In the genomic region with DNA sequence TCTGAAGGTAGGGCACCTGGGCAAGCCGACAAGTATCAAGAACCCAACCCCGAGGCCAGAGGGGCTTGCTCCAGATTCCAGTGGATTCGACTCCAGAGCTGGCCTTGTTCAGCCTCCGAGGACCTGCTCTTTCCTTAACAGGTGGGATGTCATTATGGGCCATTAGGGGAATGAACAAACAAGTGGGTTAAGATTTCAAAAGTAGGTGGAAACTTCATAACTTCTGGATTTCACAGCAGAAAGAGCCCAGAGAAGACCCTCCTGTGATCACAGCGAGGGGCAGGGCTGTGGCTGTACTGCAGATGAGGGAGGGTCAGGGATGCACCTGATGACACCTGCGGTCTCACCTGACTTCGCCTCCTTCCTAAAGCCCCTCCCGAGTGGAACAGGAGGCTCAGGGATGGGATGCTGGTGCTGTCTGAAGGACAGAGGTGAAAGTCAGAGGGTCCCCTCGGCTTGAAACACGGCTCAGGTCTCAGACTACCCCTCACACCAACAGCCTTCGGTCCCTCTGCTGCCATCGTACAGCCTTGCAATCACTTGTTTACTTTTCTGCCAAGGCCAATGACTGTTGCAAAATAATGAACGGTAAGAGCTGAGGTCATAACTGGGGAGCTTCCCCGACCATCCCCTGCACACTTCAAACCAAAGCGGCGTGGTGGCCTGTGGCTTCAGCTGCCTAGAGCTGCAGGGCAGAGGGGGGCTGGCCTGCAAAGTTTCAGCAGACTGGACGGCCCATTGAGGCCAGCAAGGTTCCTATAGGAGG, we compare ENCODE assay signal across 1 cellular context.
TF ChIP-seq lines count a peak whose summit lies in the region.

No MANE protein-coding gene starts in this region.

TF ChIP-seq in HepG2, 621 proteins besides CTCF, POLR2A, EP300 and RAD21 (continued from another document and continues in another):
- TF ChIP-seq, protein P1, sequence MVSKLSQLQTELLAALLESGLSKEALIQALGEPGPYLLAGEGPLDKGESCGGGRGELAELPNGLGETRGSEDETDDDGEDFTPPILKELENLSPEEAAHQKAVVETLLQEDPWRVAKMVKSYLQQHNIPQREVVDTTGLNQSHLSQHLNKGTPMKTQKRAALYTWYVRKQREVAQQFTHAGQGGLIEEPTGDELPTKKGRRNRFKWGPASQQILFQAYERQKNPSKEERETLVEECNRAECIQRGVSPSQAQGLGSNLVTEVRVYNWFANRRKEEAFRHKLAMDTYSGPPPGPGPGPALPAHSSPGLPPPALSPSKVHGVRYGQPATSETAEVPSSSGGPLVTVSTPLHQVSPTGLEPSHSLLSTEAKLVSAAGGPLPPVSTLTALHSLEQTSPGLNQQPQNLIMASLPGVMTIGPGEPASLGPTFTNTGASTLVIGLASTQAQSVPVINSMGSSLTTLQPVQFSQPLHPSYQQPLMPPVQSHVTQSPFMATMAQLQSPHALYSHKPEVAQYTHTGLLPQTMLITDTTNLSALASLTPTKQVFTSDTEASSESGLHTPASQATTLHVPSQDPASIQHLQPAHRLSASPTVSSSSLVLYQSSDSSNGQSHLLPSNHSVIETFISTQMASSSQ (IDR thresholded peaks at IDR 0.05; ENCODE audit: low read depth), result no peak
- TF ChIP-seq, protein P1 (CRISPR knock-in tag; IDR thresholded peaks at IDR 0.05; ENCODE audit: borderline replicate concordance), result peak; percentile 73; the same call in 1 of the 2 replicates
- TF ChIP-seq, protein P2, sequence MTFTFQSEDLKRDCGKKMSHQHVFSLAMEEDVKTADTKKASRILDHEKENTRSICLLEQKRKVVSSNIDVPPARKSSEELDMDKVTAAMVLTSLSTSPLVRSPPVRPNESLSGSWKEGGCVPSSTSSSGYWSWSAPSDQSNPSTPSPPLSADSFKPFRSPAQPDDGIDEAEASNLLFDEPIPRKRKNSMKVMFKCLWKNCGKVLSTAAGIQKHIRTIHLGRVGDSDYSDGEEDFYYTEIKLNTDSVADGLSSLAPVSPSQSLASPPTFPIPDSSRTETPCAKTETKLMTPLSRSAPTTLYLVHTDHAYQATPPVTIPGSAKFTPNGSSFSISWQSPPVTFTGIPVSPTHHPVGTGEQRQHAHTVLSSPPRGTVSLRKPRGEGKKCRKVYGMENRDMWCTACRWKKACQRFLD (CRISPR knock-in tag; IDR thresholded peaks at IDR 0.05; ENCODE audit: borderline replicate concordance), result no peak
- TF ChIP-seq ZSCAN21 (CRISPR knock-in tag; IDR thresholded peaks at IDR 0.05; ENCODE audit: borderline replicate concordance) (peak; percentile 59; the same call in 1 of the 2 replicates), SYNCRIP (IDR thresholded peaks at IDR 0.05; ENCODE audit: insufficient read depth, low read depth, low read length) (no peak), ZNF780A (CRISPR knock-in tag; IDR thresholded peaks at IDR 0.05) (peak; percentile 59; the same call in 1 of the 2 replicates), AGO2 (optimal IDR thresholded peaks at IDR 0.05; ENCODE audit: low read depth, low read length) (no peak), MAFF (IDR thresholded peaks at IDR 0.05; ENCODE audit: low read depth, low read length) (no peak), ZNF317 (CRISPR knock-in tag; IDR thresholded peaks at IDR 0.05) (0 out of 2 replicates have a peak, but pooled peaks have one; percentile 23), POGZ (CRISPR knock-in tag; IDR thresholded peaks at IDR 0.05) (no peak; the same call in 1 of the 2 replicates), PITX1 (CRISPR knock-in tag; IDR thresholded peaks at IDR 0.05) (no peak; the same call in 1 of the 2 replicates), EED (CRISPR knock-in tag; IDR thresholded peaks at IDR 0.05) (no peak), XBP1 (CRISPR knock-in tag; IDR thresholded peaks at IDR 0.05) (no peak), HMG20B (CRISPR knock-in tag; conservative IDR thresholded peaks at IDR 0.05) (peak; percentile 71; the same call in 1 of the 2 replicates), PLRG1 (conservative IDR thresholded peaks at IDR 0.05) (no peak), SRSF4 (IDR thresholded peaks at IDR 0.05; ENCODE audit: low read depth, low read length, poor library complexity, severe bottlenecking) (no peak), TARDBP (CRISPR knock-in tag; IDR thresholded peaks at IDR 0.05) (peak; percentile 88), MAFG (CRISPR knock-in tag; IDR thresholded peaks at IDR 0.05) (no peak)
- TF ChIP-seq, protein P3, sequence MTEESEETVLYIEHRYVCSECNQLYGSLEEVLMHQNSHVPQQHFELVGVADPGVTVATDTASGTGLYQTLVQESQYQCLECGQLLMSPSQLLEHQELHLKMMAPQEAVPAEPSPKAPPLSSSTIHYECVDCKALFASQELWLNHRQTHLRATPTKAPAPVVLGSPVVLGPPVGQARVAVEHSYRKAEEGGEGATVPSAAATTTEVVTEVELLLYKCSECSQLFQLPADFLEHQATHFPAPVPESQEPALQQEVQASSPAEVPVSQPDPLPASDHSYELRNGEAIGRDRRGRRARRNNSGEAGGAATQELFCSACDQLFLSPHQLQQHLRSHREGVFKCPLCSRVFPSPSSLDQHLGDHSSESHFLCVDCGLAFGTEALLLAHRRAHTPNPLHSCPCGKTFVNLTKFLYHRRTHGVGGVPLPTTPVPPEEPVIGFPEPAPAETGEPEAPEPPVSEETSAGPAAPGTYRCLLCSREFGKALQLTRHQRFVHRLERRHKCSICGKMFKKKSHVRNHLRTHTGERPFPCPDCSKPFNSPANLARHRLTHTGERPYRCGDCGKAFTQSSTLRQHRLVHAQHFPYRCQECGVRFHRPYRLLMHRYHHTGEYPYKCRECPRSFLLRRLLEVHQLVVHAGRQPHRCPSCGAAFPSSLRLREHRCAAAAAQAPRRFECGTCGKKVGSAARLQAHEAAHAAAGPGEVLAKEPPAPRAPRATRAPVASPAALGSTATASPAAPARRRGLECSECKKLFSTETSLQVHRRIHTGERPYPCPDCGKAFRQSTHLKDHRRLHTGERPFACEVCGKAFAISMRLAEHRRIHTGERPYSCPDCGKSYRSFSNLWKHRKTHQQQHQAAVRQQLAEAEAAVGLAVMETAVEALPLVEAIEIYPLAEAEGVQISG (CRISPR knock-in tag; IDR thresholded peaks at IDR 0.05), result peak; percentile 51
- TF ChIP-seq, protein P4, sequence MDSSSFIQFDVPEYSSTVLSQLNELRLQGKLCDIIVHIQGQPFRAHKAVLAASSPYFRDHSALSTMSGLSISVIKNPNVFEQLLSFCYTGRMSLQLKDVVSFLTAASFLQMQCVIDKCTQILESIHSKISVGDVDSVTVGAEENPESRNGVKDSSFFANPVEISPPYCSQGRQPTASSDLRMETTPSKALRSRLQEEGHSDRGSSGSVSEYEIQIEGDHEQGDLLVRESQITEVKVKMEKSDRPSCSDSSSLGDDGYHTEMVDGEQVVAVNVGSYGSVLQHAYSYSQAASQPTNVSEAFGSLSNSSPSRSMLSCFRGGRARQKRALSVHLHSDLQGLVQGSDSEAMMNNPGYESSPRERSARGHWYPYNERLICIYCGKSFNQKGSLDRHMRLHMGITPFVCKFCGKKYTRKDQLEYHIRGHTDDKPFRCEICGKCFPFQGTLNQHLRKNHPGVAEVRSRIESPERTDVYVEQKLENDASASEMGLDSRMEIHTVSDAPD (CRISPR knock-in tag; IDR thresholded peaks at IDR 0.05), result peak; percentile 75; the same call in 1 of the 2 replicates
- TF ChIP-seq, protein P5, sequence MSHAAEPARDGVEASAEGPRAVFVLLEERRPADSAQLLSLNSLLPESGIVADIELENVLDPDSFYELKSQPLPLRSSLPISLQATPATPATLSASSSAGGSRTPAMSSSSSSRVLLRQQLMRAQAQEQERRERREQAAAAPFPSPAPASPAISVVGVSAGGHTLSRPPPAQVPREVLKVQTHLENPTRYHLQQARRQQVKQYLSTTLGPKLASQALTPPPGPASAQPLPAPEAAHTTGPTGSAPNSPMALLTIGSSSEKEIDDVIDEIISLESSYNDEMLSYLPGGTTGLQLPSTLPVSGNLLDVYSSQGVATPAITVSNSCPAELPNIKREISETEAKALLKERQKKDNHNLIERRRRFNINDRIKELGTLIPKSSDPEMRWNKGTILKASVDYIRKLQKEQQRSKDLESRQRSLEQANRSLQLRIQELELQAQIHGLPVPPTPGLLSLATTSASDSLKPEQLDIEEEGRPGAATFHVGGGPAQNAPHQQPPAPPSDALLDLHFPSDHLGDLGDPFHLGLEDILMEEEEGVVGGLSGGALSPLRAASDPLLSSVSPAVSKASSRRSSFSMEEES (CRISPR knock-in tag; IDR thresholded peaks at IDR 0.05), result peak; percentile 74
- TF ChIP-seq, protein P6, sequence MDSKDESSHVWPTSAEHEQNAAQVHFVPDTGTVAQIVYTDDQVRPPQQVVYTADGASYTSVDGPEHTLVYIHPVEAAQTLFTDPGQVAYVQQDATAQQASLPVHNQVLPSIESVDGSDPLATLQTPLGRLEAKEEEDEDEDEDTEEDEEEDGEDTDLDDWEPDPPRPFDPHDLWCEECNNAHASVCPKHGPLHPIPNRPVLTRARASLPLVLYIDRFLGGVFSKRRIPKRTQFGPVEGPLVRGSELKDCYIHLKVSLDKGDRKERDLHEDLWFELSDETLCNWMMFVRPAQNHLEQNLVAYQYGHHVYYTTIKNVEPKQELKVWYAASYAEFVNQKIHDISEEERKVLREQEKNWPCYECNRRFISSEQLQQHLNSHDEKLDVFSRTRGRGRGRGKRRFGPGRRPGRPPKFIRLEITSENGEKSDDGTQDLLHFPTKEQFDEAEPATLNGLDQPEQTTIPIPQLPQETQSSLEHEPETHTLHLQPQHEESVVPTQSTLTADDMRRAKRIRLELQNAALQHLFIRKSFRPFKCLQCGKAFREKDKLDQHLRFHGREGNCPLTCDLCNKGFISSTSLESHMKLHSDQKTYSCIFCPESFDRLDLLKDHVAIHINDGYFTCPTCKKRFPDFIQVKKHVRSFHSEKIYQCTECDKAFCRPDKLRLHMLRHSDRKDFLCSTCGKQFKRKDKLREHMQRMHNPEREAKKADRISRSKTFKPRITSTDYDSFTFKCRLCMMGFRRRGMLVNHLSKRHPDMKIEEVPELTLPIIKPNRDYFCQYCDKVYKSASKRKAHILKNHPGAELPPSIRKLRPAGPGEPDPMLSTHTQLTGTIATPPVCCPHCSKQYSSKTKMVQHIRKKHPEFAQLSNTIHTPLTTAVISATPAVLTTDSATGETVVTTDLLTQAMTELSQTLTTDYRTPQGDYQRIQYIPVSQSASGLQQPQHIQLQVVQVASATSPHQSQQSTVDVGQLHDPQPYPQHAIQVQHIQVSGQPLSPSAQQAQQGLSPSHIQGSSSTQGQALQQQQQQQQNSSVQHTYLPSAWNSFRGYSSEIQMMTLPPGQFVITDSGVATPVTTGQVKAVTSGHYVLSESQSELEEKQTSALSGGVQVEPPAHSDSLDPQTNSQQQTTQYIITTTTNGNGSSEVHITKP (CRISPR knock-in tag; IDR thresholded peaks at IDR 0.05; ENCODE audit: low read depth), result peak; percentile 76
- TF ChIP-seq, protein P7, sequence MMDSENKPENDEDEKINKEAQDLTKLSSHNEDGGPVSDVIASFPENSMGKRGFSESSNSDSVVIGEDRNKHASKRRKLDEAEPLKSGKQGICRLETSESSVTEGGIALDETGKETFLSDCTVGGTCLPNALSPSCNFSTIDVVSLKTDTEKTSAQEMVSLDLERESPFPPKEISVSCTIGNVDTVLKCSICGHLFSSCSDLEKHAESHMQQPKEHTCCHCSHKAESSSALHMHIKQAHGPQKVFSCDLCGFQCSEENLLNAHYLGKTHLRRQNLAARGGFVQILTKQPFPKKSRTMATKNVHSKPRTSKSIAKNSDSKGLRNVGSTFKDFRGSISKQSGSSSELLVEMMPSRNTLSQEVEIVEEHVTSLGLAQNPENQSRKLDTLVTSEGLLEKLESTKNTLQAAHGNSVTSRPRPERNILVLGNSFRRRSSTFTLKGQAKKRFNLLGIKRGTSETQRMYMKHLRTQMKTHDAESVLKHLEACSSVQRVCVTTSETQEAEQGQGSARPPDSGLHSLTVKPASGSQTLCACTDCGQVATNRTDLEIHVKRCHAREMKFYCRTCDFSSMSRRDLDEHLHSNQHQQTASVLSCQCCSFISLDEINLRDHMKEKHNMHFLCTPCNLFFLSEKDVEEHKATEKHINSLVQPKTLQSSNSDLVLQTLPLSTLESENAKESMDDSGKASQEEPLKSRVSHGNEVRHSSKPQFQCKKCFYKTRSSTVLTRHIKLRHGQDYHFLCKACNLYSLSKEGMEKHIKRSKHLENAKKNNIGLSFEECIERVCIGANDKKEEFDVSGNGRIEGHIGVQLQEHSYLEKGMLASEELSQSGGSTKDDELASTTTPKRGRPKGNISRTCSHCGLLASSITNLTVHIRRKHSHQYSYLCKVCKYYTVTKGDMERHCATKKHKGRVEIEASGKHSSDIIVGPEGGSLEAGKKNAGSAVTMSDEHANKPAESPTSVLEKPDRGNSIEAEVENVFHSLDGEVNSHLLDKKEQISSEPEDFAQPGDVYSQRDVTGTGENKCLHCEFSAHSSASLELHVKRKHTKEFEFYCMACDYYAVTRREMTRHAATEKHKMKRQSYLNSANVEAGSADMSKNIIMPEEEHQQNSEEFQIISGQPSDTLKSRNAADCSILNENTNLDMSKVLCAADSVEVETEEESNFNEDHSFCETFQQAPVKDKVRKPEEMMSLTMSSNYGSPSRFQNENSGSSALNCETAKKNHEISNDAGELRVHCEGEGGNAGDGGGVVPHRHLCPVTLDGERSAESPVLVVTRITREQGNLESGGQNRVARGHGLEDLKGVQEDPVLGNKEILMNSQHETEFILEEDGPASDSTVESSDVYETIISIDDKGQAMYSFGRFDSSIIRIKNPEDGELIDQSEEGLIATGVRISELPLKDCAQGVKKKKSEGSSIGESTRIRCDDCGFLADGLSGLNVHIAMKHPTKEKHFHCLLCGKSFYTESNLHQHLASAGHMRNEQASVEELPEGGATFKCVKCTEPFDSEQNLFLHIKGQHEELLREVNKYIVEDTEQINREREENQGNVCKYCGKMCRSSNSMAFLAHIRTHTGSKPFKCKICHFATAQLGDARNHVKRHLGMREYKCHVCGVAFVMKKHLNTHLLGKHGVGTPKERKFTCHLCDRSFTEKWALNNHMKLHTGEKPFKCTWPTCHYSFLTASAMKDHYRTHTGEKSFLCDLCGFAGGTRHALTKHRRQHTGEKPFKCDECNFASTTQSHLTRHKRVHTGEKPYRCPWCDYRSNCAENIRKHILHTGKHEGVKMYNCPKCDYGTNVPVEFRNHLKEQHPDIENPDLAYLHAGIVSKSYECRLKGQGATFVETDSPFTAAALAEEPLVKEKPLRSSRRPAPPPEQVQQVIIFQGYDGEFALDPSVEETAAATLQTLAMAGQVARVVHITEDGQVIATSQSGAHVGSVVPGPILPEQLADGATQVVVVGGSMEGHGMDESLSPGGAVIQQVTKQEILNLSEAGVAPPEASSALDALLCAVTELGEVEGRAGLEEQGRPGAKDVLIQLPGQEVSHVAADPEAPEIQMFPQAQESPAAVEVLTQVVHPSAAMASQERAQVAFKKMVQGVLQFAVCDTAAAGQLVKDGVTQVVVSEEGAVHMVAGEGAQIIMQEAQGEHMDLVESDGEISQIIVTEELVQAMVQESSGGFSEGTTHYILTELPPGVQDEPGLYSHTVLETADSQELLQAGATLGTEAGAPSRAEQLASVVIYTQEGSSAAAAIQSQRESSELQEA (CRISPR knock-in tag; IDR thresholded peaks at IDR 0.05; ENCODE audit: not compliant biosample characterization), result no peak
